In the genomic region with DNA sequence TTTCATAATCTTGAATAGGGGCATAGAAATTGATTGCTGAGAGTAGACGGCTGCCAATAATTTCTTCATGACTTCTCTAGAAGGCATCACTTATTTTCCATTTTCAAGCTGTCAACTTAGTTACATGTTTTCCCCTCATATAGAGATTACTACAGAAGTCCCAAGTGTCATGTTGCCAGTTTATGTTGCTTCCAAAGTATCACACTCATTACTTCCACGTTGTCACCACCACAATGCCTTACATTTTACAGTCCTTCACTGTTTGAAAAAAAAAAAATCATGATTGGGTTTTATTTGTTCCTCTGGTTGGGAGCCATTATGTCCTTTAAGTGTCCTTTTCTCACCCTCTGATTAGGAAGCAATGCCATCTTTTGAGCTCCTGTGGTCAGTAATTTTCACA, we compare ENCODE assay signal across 35 cellular contexts.
"Had no signal": no experiment of that assay in that cellular context is flagged by ENCODE, and none has a peak within 500 bp of the region (broad histone marks: within the 10 kb centered on the region; RNA-seq: fewer than 3 reads in every experiment).

No MANE protein-coding gene starts in this region.

- H3K36me3 ChIP-seq: MG63 had no signal

- H3K9ac ChIP-seq: KMS-11 had no signal

- H3K27me3 ChIP-seq: MG63 had no signal

- H3K4me3 ChIP-seq: MG63 had no signal

- DNase-seq: Karpas-422, Kasumi-1, KG1, MG63, MM.1S, MV-4-11, NCI-H1048, NCI-H1092, NCI-H1092 treated with DMSO at 0.1 percent for 48 hours, NCI-H1105, NCI-H1105 treated with DMSO at 0.1 percent for 48 hours, NCI-H1417 treated with DMSO at 0.1 percent for 48 hours, NCI-H1436, NCI-H1436 treated with DMSO at 0.1 percent for 48 hours, NCI-H146, NCI-H1694, NCI-H1694 treated with DMSO at 0.1 percent for 48 hours, NCI-H187, NCI-H187 treated with DMSO at 0.1 percent for 48 hours, NCI-H1930, NCI-H2029, NCI-H2029 treated with DMSO at 0.1 percent for 48 hours, NCI-H2081, NCI-H2107, NCI-H2171, NCI-H2171 treated with DMSO at 0.1 percent for 48 hours, NCI-H226, NCI-H345, NCI-H446, NCI-H446 treated with DMSO at 0.1 percent for 48 hours, NCI-H510A, NCI-H510A treated with DMSO at 0.1 percent for 48 hours, NCI-H524, NCI-H524 treated with DMSO at 0.1 percent for 48 hours had no signal

- H3K9me3 ChIP-seq: MG63 had no signal

- H3K4me2 ChIP-seq: KMS-11 had no signal

- H3K27ac ChIP-seq: KMS-11 had no signal
